In genomic region chr12:1640630-1641234, GRCh38 we compare ENCODE assay signal across 28 cellular contexts. TPM values are rescaled to one million over a fixed set of nuclear protein-coding genes. Genes with fewer than 3 reads are reported as not detected.
DNase-seq lines count a peak whose midpoint lies in the region; FAIRE-seq and TF ChIP-seq lines count a peak whose summit lies in the region.
"Had no signal": no experiment of that assay in that cellular context is flagged by ENCODE, and none has a peak within 500 bp of the region (broad histone marks: within the 10 kb centered on the region; RNA-seq: fewer than 3 reads in every experiment).

No MANE protein-coding gene starts in this region.

- peak overlapping the region; percentile 26 for H3K27ac Mint-ChIP-seq in astrocyte (ENCODE audit: unreplicated experiment)
- H3K27ac Mint-ChIP-seq: B cell; CD8-positive, alpha-beta T cell; T-cell had no signal

- DNase-seq in DMS53 (lab: John Stamatoyannopoulos, UW) (peak; percentile 61), DMS53 treated with DMSO at 0.1 percent for 48 hours (lab: John Stamatoyannopoulos, UW; ENCODE audit: unreplicated experiment) (no peak), astrocyte (ENCODE audit: low read depth) (no peak), islet precursor cell (peak; percentile 54), H4 (ENCODE audit: low spot score) (no peak), SW480 (ENCODE audit: low spot score) (no peak), RCC 7860 (ENCODE audit: low spot score) (no peak)
- DNase-seq: Caco-2; CD8-positive, alpha-beta T cell; DMS79 treated with DMSO at 0.1 percent for 48 hours; GOT3; Karpas-422; NCI-H1105 treated with DMSO at 0.1 percent for 48 hours; NCI-H146; NCI-H1930; NCI-H2171; NCI-H345; NCI-H510A treated with DMSO at 0.1 percent for 48 hours; NCI-H774; Right ventricle myocardium superior; T-cell had no signal

- peaks cover 8% of the 10 kb centered on the region for H3K36me3 ChIP-seq in astrocyte (ENCODE audit: insufficient read depth, low read length)
- H3K36me3 ChIP-seq: SJSA1 had no signal

- H3K36me3 Mint-ChIP-seq in astrocyte (ENCODE audit: low read depth, unreplicated experiment): peaks cover 31% of the 10 kb centered on the region
- H3K36me3 Mint-ChIP-seq: CD8-positive, alpha-beta T cell; T-cell had no signal

- no peak overlapping the region for H3K4me3 Mint-ChIP-seq in astrocyte (ENCODE audit: unreplicated experiment)
- H3K4me3 Mint-ChIP-seq: B cell; CD8-positive, alpha-beta T cell; T-cell had no signal

- H3K4me1 Mint-ChIP-seq in astrocyte (ENCODE audit: low read depth, unreplicated experiment): no peaks in the 10 kb centered on the region

- no peak for TF ChIP-seq CTCF in astrocyte (IDR thresholded peaks at IDR 0.05; ENCODE audit: insufficient read depth, low read depth, low read length)

- no peak overlapping the region for H3K9ac ChIP-seq in astrocyte (ENCODE audit: low read length)

- no peaks in the 10 kb centered on the region for H3K79me2 ChIP-seq in astrocyte (ENCODE audit: insufficient read depth, low read length)

- H3K4me3 ChIP-seq in GM08714 (ENCODE audit: low read length) (peak overlapping the region; percentile 65; the same call in 1 of the 2 replicates), astrocyte (ENCODE audit: insufficient read depth, low read depth, low read length) (no peak overlapping the region)
- H3K4me3 ChIP-seq: SJSA1 had no signal

- FAIRE-seq in astrocyte (lab: Jason Lieb, UNC) (no peak), RCC 7860 (lab: Jason Lieb, UNC) (no peak)
- FAIRE-seq: GM18507 had no signal

- no peak overlapping the region for H3K4me2 ChIP-seq in astrocyte (ENCODE audit: low read length)

- no peak overlapping the region for H2AFZ ChIP-seq in astrocyte (ENCODE audit: low read depth, low read length)

- H3K27ac ChIP-seq in astrocyte (ENCODE audit: low read depth, low read length): no peak overlapping the region
- H3K27ac ChIP-seq: 22Rv1, C4-2B, SJSA1 had no signal

- H3K9me3 Mint-ChIP-seq in astrocyte (ENCODE audit: unreplicated experiment): no peaks in the 10 kb centered on the region
- H3K9me3 Mint-ChIP-seq: CD8-positive, alpha-beta T cell; T-cell had no signal

- H3K4me1 ChIP-seq in astrocyte (ENCODE audit: insufficient read depth, low read length): peaks cover 12% of the 10 kb centered on the region
- H3K4me1 ChIP-seq: SJSA1 had no signal

- H3K9me3 ChIP-seq in astrocyte (ENCODE audit: insufficient read depth, low read depth, low read length): no peaks in the 10 kb centered on the region
- H3K9me3 ChIP-seq: Caco-2, SJSA1 had no signal

- no peaks in the 10 kb centered on the region for H3K27me3 Mint-ChIP-seq in astrocyte (ENCODE audit: low read depth, unreplicated experiment)

- peaks cover 46% of the 10 kb centered on the region for H4K20me1 ChIP-seq in astrocyte (ENCODE audit: insufficient read depth, low read length)

- H3K27me3 ChIP-seq in astrocyte (ENCODE audit: insufficient read depth, low read length): no peaks in the 10 kb centered on the region
- H3K27me3 ChIP-seq: SJSA1 had no signal

RNA-seq across cellular contexts. Expression of gene WNT5B, which starts 11.7 kb away (rescaled TPM):
- total RNA-seq in astrocyte: 110 TPM in 2 replicates
- total RNA-seq in H4 (2014; rRNA removed; shearing (Covaris generic)): 3.8 and 6.4 TPM in 2 replicates
- total RNA-seq: CD8-positive, alpha-beta T cell; HT-29 had no signal

RNA-seq across cellular contexts. Expression of gene FBXL14, which starts 46.4 kb away (rescaled TPM):
- total RNA-seq in astrocyte: 9.2 and 9.8 TPM in 2 replicates
- 5.3 and 6.1 TPM in 2 replicates for total RNA-seq in H4 (2014; rRNA removed; shearing (Covaris generic))

RNA-seq across cellular contexts. Expression of gene ADIPOR2, which starts 50.1 kb away (rescaled TPM):
- 52.8 and 56.6 TPM in 2 replicates for total RNA-seq in astrocyte
- total RNA-seq in H4 (2014; rRNA removed; shearing (Covaris generic)): 40.5 and 42.1 TPM in 2 replicates

Comparison
In these comparisons a context has a peak if more than half of its experiments do, and no peak if none do; other contexts are left out.
1. DNase-seq: peak in DMS53 (single experiment) and islet precursor cell (single experiment); none in DMS53 treated with DMSO at 0.1 percent for 48 hours (single experiment), astrocyte (single experiment), H4 (single experiment), SW480 (single experiment) and RCC 7860 (single experiment).
2. RNA of gene WNT5B, which starts 11.7 kb away (total RNA-seq): 110 TPM in astrocyte; 3.8 to 6.4 TPM in H4; every median in the first group is over 10 times any median in the second.